Comparison of ENCODE assay signal across 35 cellular contexts in genomic region chr5:73469878-73470277, GRCh38.
"Had no signal": no experiment of that assay in that cellular context is flagged by ENCODE, and none has a peak within 500 bp of the region (broad histone marks: within the 10 kb centered on the region; RNA-seq: fewer than 3 reads in every experiment).

No MANE protein-coding gene starts in this region.

- DNase-seq: Karpas-422, Kasumi-1, MG63, MM.1S, MV-4-11, NCI-H1048, NCI-H1092, NCI-H1092 treated with DMSO at 0.1 percent for 48 hours, NCI-H1105, NCI-H1105 treated with DMSO at 0.1 percent for 48 hours, NCI-H1417, NCI-H1417 treated with DMSO at 0.1 percent for 48 hours, NCI-H1436, NCI-H1436 treated with DMSO at 0.1 percent for 48 hours, NCI-H146, NCI-H1694, NCI-H1694 treated with DMSO at 0.1 percent for 48 hours, NCI-H187, NCI-H187 treated with DMSO at 0.1 percent for 48 hours, NCI-H1930, NCI-H2029, NCI-H2029 treated with DMSO at 0.1 percent for 48 hours, NCI-H2081, NCI-H2081 treated with DMSO at 0.1 percent for 48 hours, NCI-H2107, NCI-H2171, NCI-H2171 treated with DMSO at 0.1 percent for 48 hours, NCI-H2227 treated with DMSO at 0.1 percent for 48 hours, NCI-H226, NCI-H345, NCI-H446, NCI-H446 treated with DMSO at 0.1 percent for 48 hours, NCI-H510A, NCI-H510A treated with DMSO at 0.1 percent for 48 hours had no signal

- H3K4me3 ChIP-seq: MG63 had no signal

- H3K27ac ChIP-seq: KMS-11 had no signal

- H3K9me3 ChIP-seq: MG63 had no signal

- H3K36me3 ChIP-seq: MG63 had no signal

- H3K27me3 ChIP-seq: MG63 had no signal
